In genomic region chr3:40582401-40583027, GRCh38 we compare ENCODE assay signal across 20 cellular contexts. TPM values are rescaled to one million over a fixed set of nuclear protein-coding genes. Genes with fewer than 3 reads are reported as not detected.
A peak's percentile ranks its signal among the peaks of the same experiment; 100 is the strongest.
DNase-seq lines count a peak whose midpoint lies in the region.
"Had no signal": no experiment of that assay in that cellular context is flagged by ENCODE, and none has a peak within 500 bp of the region (broad histone marks: within the 10 kb centered on the region; RNA-seq: fewer than 3 reads in every experiment).

No MANE protein-coding gene starts in this region.

- H3K79me2 ChIP-seq in mesendoderm (ENCODE audit: control insufficient read depth, insufficient read depth, low read length) = no peaks in the 10 kb centered on the region
- H3K79me2 ChIP-seq in trophoblast cell (ENCODE audit: control insufficient read depth, insufficient read depth, low read length, poor library complexity) = no peaks in the 10 kb centered on the region

- in situ Hi-C loops in HAP-1 (cut with MboI; ENCODE audit: low sequenced_read_pairs) = loop anchor here (5.0 to 25.0 kb wide), 2 partner anchors 245 to 1300 kb away; no protein-coding TSS in a partner anchor

- H3K56ac ChIP-seq in mesendoderm (ENCODE audit: low read length) = peak overlapping the region; percentile 10

- H2BK120ac ChIP-seq in mesendoderm (ENCODE audit: low read depth, low read length) (no peak overlapping the region), trophoblast cell (ENCODE audit: insufficient read depth, low read length, poor library complexity) (no peak overlapping the region)

- H3K9me3 ChIP-seq in HAP-1 = no peaks in the 10 kb centered on the region
- no peaks in the 10 kb centered on the region for H3K9me3 ChIP-seq in trophoblast cell (ENCODE audit: insufficient read depth, low read depth, low read length)
- H3K9me3 ChIP-seq: Caco-2, SJSA1 had no signal

- no peak overlapping the region for H4K8ac ChIP-seq in mesendoderm (ENCODE audit: low read depth, low read length)
- H4K8ac ChIP-seq in trophoblast cell (ENCODE audit: low read depth, low read length) = no peak overlapping the region

- H3K36me3 ChIP-seq in HAP-1 (replicated peaks) (no peaks in the 10 kb centered on the region), mesendoderm (ENCODE audit: control insufficient read depth, insufficient read depth, low read length) (no peaks in the 10 kb centered on the region), trophoblast cell (ENCODE audit: control insufficient read depth in 1 of 2, insufficient read depth in 2 of 2, low read length in 2 of 2) (no peaks in the 10 kb centered on the region)
- H3K36me3 ChIP-seq: SJSA1 had no signal

- H3K14ac ChIP-seq in trophoblast cell (ENCODE audit: low read length) = no peak overlapping the region

- H4K91ac ChIP-seq in trophoblast cell (ENCODE audit: low read depth, low read length) = peak overlapping the region; percentile 2

- H3K18ac ChIP-seq in mesendoderm (ENCODE audit: low read length) = no peak overlapping the region
- H3K18ac ChIP-seq in trophoblast cell (ENCODE audit: low read length) = no peak overlapping the region

- peaks cover 2% of the 10 kb centered on the region for H3K27me3 ChIP-seq in HAP-1 (ENCODE audit: low read depth)
- no peaks in the 10 kb centered on the region for H3K27me3 ChIP-seq in mesendoderm (ENCODE audit: insufficient read depth, low read length, poor library complexity)
- no peaks in the 10 kb centered on the region for H3K27me3 ChIP-seq in trophoblast cell (ENCODE audit: insufficient read depth, low read length)
- H3K27me3 ChIP-seq: SJSA1 had no signal

- H2AFZ ChIP-seq in trophoblast cell (ENCODE audit: insufficient read depth, low read length, poor library complexity) = no peak overlapping the region

- H2BK12ac ChIP-seq in trophoblast cell (ENCODE audit: low read length) = no peak overlapping the region

- H3K27ac ChIP-seq in mesendoderm (ENCODE audit: low read depth, low read length) = no peak overlapping the region
- H3K27ac ChIP-seq in trophoblast cell (ENCODE audit: low read depth, low read length) = no peak overlapping the region
- H3K27ac ChIP-seq: 22Rv1, C4-2B, SJSA1 had no signal

- DNase-seq in NCI-H2171 treated with DMSO at 0.1 percent for 48 hours (lab: John Stamatoyannopoulos, UW) (peak; percentile 2), NCI-H2171 (lab: John Stamatoyannopoulos, UW) (no peak), HAP-1 (ENCODE audit: low spot score in 2 of 2) (peak; percentile 24 to 75), mesendoderm (no peak), trophoblast cell (no peak), NCI-H524 treated with DMSO at 0.1 percent for 48 hours (lab: John Stamatoyannopoulos, UW) (no peak), OCI-M2 (lab: John Stamatoyannopoulos, UW; ENCODE audit: unreplicated experiment) (no peak), NK-92 (lab: John Stamatoyannopoulos, UW; ENCODE audit: unreplicated experiment) (no peak)
- DNase-seq: Caco-2; CD8-positive, alpha-beta T cell; GOT3; NCI-H1092 treated with DMSO at 0.1 percent for 48 hours; NCI-H1436; NCI-H187; NCI-H2081 treated with DMSO at 0.1 percent for 48 hours; NCI-H526; OCI-M1 had no signal

- H3K4me3 ChIP-seq in HAP-1 (no peak overlapping the region), mesendoderm (ENCODE audit: low read length) (no peak overlapping the region), trophoblast cell (ENCODE audit: low read depth, low read length) (no peak overlapping the region)
- H3K4me3 ChIP-seq: SJSA1 had no signal

- H2BK5ac ChIP-seq in mesendoderm (ENCODE audit: low read length) = no peak overlapping the region
- H2BK5ac ChIP-seq in trophoblast cell (ENCODE audit: low read depth, low read length, poor library complexity) = no peak overlapping the region

- H4K5ac ChIP-seq in mesendoderm (ENCODE audit: low read length) = no peak overlapping the region

- H2AK5ac ChIP-seq in mesendoderm (ENCODE audit: low read length) = no peak overlapping the region
- no peak overlapping the region for H2AK5ac ChIP-seq in trophoblast cell (ENCODE audit: low read length)

- H2BK15ac ChIP-seq in mesendoderm (replicated peaks; ENCODE audit: low read depth) = no peak overlapping the region

- no peak overlapping the region for H3K9ac ChIP-seq in mesendoderm (ENCODE audit: low read length)
- no peak overlapping the region for H3K9ac ChIP-seq in trophoblast cell (ENCODE audit: low read length)

- H4K12ac ChIP-seq in trophoblast cell (ENCODE audit: low read depth, low read length) = no peak overlapping the region

- no peaks in the 10 kb centered on the region for H3K4me1 ChIP-seq in HAP-1
- no peaks in the 10 kb centered on the region for H3K4me1 ChIP-seq in mesendoderm (ENCODE audit: control insufficient read depth, low read depth, low read length)
- peaks cover 3 to 18% of the 10 kb centered on the region in 2 experiments for H3K4me1 ChIP-seq in trophoblast cell (ENCODE audit: control insufficient read depth in 1 of 2, insufficient read depth in 2 of 2, low read length in 2 of 2)
- H3K4me1 ChIP-seq: Caco-2, SJSA1 had no signal

- no CpG with 5 or more reads among the region's 2 CpGs for WGBS in mesendoderm (ENCODE audit: extremely low coverage, insufficient coverage, low lambda C conversion rate)
- no CpG with 5 or more reads among the region's 2 CpGs for WGBS in trophoblast cell (ENCODE audit: extremely low coverage, insufficient coverage, insufficient read length)

- H3K4ac ChIP-seq in mesendoderm (ENCODE audit: low read depth, low read length) (no peak overlapping the region), trophoblast cell (ENCODE audit: low read depth, low read length) (no peak overlapping the region)

- H3K4me2 ChIP-seq in mesendoderm (ENCODE audit: low read length) (no peak overlapping the region), trophoblast cell (ENCODE audit: low read length) (no peak overlapping the region)

- H3K23ac ChIP-seq in mesendoderm (ENCODE audit: low read length) (no peak overlapping the region), trophoblast cell (ENCODE audit: low read length) (no peak overlapping the region)

- H3K79me1 ChIP-seq in mesendoderm (ENCODE audit: low read length) = no peaks in the 10 kb centered on the region
- no peaks in the 10 kb centered on the region for H3K79me1 ChIP-seq in trophoblast cell (ENCODE audit: low read length)

RNA-seq across cellular contexts. Expression of gene ZNF621, which starts 57.8 kb away (rescaled TPM):
- polyA plus RNA-seq in mesendoderm (2013, experiment 1 of 2) = 13.5 TPM
- polyA plus RNA-seq in mesendoderm (2013, experiment 2 of 2) = 13.7 TPM
- polyA plus RNA-seq in trophoblast cell (2013) = 15.0 and 15.4 TPM in 2 replicates

Comparison
In these comparisons a context has a peak if more than half of its experiments do, and no peak if none do; other contexts are left out.
1. DNase-seq: peak in NCI-H2171 treated with DMSO at 0.1 percent for 48 hours (single experiment) and HAP-1 (2 of 2); none in NCI-H2171 (single experiment), mesendoderm (single experiment), trophoblast cell (0 of 2), NCI-H524 treated with DMSO at 0.1 percent for 48 hours (single experiment), OCI-M2 (single experiment) and NK-92 (single experiment).